7 cellular contexts compared by ENCODE assay signal in genomic region chr14:55160989-55161388, GRCh38. TPM values are rescaled to one million over a fixed set of nuclear protein-coding genes. Genes with fewer than 3 reads are reported as not detected.
A peak's percentile ranks its signal among the peaks of the same experiment; 100 is the strongest.
DNase-seq lines count a peak whose midpoint lies in the region; ATAC-seq, FAIRE-seq and TF ChIP-seq lines count a peak whose summit lies in the region.

No MANE protein-coding gene starts in this region.

- H3K9me3 ChIP-seq in HepG2 (ENCODE audit: low read length): no peaks in the 10 kb centered on the region

- ATAC-seq in HepG2 (no peak), HG03135 (IDR thresholded peaks at IDR 0.05; ENCODE audit: unreplicated experiment) (no peak), GM19395 (IDR thresholded peaks at IDR 0.05; ENCODE audit: unreplicated experiment) (no peak)

- H4K20me1 ChIP-seq in HepG2 (ENCODE audit: insufficient read depth, low read length): no peaks in the 10 kb centered on the region

- no peak for TF ChIP-seq POLR2A in HepG2 (IDR thresholded peaks at IDR 0.05; ENCODE audit: insufficient read depth in 1 of 2, low read depth in 2 of 2, low read length in 2 of 2)

- POLR2A ChIA-PET in HepG2 (lab: Yijun Ruan, JAX): interaction anchor here (1.0 kb wide), 1 partner anchor 52 kb away, joined by 3 read pairs; no protein-coding TSS in a partner anchor

- H3K79me2 ChIP-seq in HepG2 (ENCODE audit: insufficient read depth, low read length): no peaks in the 10 kb centered on the region

- FAIRE-seq in HepG2 (lab: Jason Lieb, UNC): no peak

- TF ChIP-seq RAD21 in HepG2 (CRISPR knock-in tag; IDR thresholded peaks at IDR 0.05): no peak

- no peak overlapping the region for H2AFZ ChIP-seq in HepG2 (ENCODE audit: low read length)

- no peak overlapping the region for H3K4me2 ChIP-seq in HepG2 (ENCODE audit: low read depth, low read length)

- intact Hi-C loops in HepG2 (cut with micrococcal nuclease; ENCODE audit: unreplicated experiment): loop anchor here (1.0 kb wide), 1 partner anchor 72 kb away; no protein-coding TSS in a partner anchor

- H3K36me3 ChIP-seq in brain microvascular endothelial cell (replicated peaks) (no peaks in the 10 kb centered on the region), HepG2 (replicated peaks in 1 of 2; ENCODE audit: control insufficient read depth in 1 of 2, insufficient read depth in 2 of 2, low read length in 2 of 2) (peaks cover 2 to 64% of the 10 kb centered on the region in 2 experiments)

- peak; percentile 64 for DNase-seq in ELR (ENCODE audit: low read depth)
- DNase-seq in MV-4-11 (lab: John Stamatoyannopoulos, UW): peak; percentile 3
- no peak for DNase-seq in brain microvascular endothelial cell
- peak; percentile 8 for DNase-seq in HepG2 (ENCODE audit: low spot score)
- no peak for DNase-seq in NCI-H146 (lab: John Stamatoyannopoulos, UW)

- CTCF ChIA-PET in HepG2 (lab: Yijun Ruan, JAX; ENCODE audit: low intra/inter-chr PET ratio, low total read pairs): interaction anchor here (0.6 to 4.5 kb wide), 2 partner anchors 71 to 110 kb away, joined by 3 to 74 read pairs; no protein-coding TSS in a partner anchor

- no peak overlapping the region for H3K9ac ChIP-seq in HepG2 (ENCODE audit: insufficient read depth, low read depth, low read length)

- in situ Hi-C loops in brain microvascular endothelial cell (cut with HindIII; ENCODE audit: low pct_ligation_motif_present, low sequenced_read_pairs) (no loop called here), HepG2 (cut with HindIII; ENCODE audit: extremely low pct_ligation_motif_present, low pct_unique_long_range_greater_than_20kb) (no loop called here)

- peaks cover 7% of the 10 kb centered on the region; the same call in 1 of the 2 replicates for H3K4me1 ChIP-seq in HepG2 (ENCODE audit: insufficient read depth, low read length)

- no peak overlapping the region for H3K27ac ChIP-seq in brain microvascular endothelial cell
- H3K27ac ChIP-seq in HepG2 (ENCODE audit: extremely low read length, insufficient read depth, low read length): no peak overlapping the region

- H3K27me3 ChIP-seq in brain microvascular endothelial cell (replicated peaks) (no peaks in the 10 kb centered on the region), HepG2 (ENCODE audit: control insufficient read depth in 1 of 2, insufficient read depth in 2 of 2, low read length in 2 of 2) (no peaks in the 10 kb centered on the region)

- TF ChIP-seq EP300 in HepG2 (IDR thresholded peaks at IDR 0.05; ENCODE audit: low read depth in 2 of 2, low read length in 2 of 2): no peak
- no peak for TF ChIP-seq EP300 in HepG2 (CRISPR knock-in tag; IDR thresholded peaks at IDR 0.05; ENCODE audit: borderline replicate concordance)

- BruUV-seq in HepG2 (replicated peaks; lab: Mats Ljungman, UMichigan): no TSS peak

- H3K4me3 ChIP-seq in brain microvascular endothelial cell (ENCODE audit: low read depth, low read length) (no peak overlapping the region), HepG2 (replicated peaks in 1 of 3; ENCODE audit: insufficient read depth in 1 of 3, low read depth in 2 of 3, low read length in 3 of 3) (no peak overlapping the region)

- TF ChIP-seq CTCF in brain microvascular endothelial cell (IDR thresholded peaks at IDR 0.05; ENCODE audit: low read depth, low read length, missing control alignments) (peak; percentile 32), HepG2 (CRISPR knock-in tag; IDR thresholded peaks at IDR 0.05) (peak; percentile 48)

TF ChIP-seq in HepG2, 621 proteins besides CTCF, POLR2A, EP300 and RAD21:
- TF ChIP-seq STAG1 (CRISPR knock-in tag; IDR thresholded peaks at IDR 0.05): peak; percentile 63
- peak; percentile 45; the same call in 1 of the 2 replicates for TF ChIP-seq ARID3A (IDR thresholded peaks at IDR 0.05; ENCODE audit: low read depth, low read length)
- no peak for TF ChIP-seq RFX5 (IDR thresholded peaks at IDR 0.05; ENCODE audit: low read depth, low read length)
- TF ChIP-seq SMC3 (IDR thresholded peaks at IDR 0.05; ENCODE audit: low read length): peak; percentile 76

RNA-seq across cellular contexts. Expression of gene DLGAP5, which starts 30.4 kb away (rescaled TPM):
- total RNA-seq in HepG2 (2016; rRNA removed; fragmentation: Illumina TruSeq; extraction: Trizol): 55.8 and 80.1 TPM in 2 replicates
- total RNA-seq in HepG2 (2016; cell fraction: cytosol; rRNA removed; fragmentation: Illumina TruSeq; extraction: Trizol; ENCODE audit: low read depth): 6.7 and 8.3 TPM in 2 replicates
- 58.3 and 80.7 TPM in 2 replicates for total RNA-seq in HepG2 (2016; cell fraction: insoluble cytoplasmic fraction; rRNA removed; fragmentation: Illumina TruSeq; extraction: Trizol)
- 16.7 and 20.1 TPM in 2 replicates for total RNA-seq in HepG2 (2016; cell fraction: membrane; rRNA removed; fragmentation: Illumina TruSeq; extraction: Trizol)
- total RNA-seq in HepG2 (2016; cell fraction: nucleus; rRNA removed; fragmentation: Illumina TruSeq; extraction: Trizol): 61.3 and 66.5 TPM in 2 replicates
- polyA plus RNA-seq in HepG2 (2011; rRNA removed): 4.4 and 7.7 TPM in 2 replicates
- polyA plus RNA-seq in HepG2 (2011; cell fraction: cytosol; rRNA removed): 2.3 and 2.7 TPM in 2 replicates
- polyA plus RNA-seq in HepG2 (2011; cell fraction: nucleus; rRNA removed): 4.1 and 4.4 TPM in 2 replicates
- polyA plus RNA-seq in HepG2 (2012): 5.2 and 15.0 TPM in 2 replicates
- 2.3 and 3.0 TPM in 2 replicates for polyA plus RNA-seq in HepG2 (2016; cell fraction: cytosol; fragmentation: Illumina TruSeq; extraction: Trizol; ENCODE audit: low read depth)
- 49.1 and 49.3 TPM in 2 replicates for polyA plus RNA-seq in HepG2 (2016; cell fraction: insoluble cytoplasmic fraction; fragmentation: Illumina TruSeq; extraction: Trizol; ENCODE audit: low read depth)
- 6.1 and 7.6 TPM in 2 replicates for polyA plus RNA-seq in HepG2 (2016; cell fraction: membrane; fragmentation: Illumina TruSeq; extraction: Trizol; ENCODE audit: low read depth)
- polyA plus RNA-seq in HepG2 (2016; cell fraction: nucleus; fragmentation: Illumina TruSeq; extraction: Trizol; ENCODE audit: insufficient read depth, low read depth): 53.5 and 54.9 TPM in 2 replicates
- polyA minus RNA-seq in HepG2 (2011; rRNA and poly(A)+ RNA removed; ENCODE audit: low replicate concordance): 1.9 and 10.0 TPM in 2 replicates
- 5.5 and 9.6 TPM in 2 replicates for polyA minus RNA-seq in HepG2 (2011; cell fraction: cytosol; rRNA and poly(A)+ RNA removed)
- polyA minus RNA-seq in HepG2 (2011; cell fraction: nucleus; rRNA and poly(A)+ RNA removed): 20.6 and 24.6 TPM in 2 replicates

RNA-seq across cellular contexts. Expression of gene LGALS3, which starts 31.9 kb away (rescaled TPM):
- total RNA-seq in HepG2 (2016; rRNA removed; fragmentation: Illumina TruSeq; extraction: Trizol): 5.0 and 6.3 TPM in 2 replicates
- 2.6 and 3.6 TPM in 2 replicates for total RNA-seq in HepG2 (2016; cell fraction: cytosol; rRNA removed; fragmentation: Illumina TruSeq; extraction: Trizol; ENCODE audit: low read depth)
- 6.6 and 7.4 TPM in 2 replicates for total RNA-seq in HepG2 (2016; cell fraction: insoluble cytoplasmic fraction; rRNA removed; fragmentation: Illumina TruSeq; extraction: Trizol)
- 2.7 and 2.8 TPM in 2 replicates for total RNA-seq in HepG2 (2016; cell fraction: membrane; rRNA removed; fragmentation: Illumina TruSeq; extraction: Trizol)
- 2.9 TPM in 2 replicates for total RNA-seq in HepG2 (2016; cell fraction: nucleus; rRNA removed; fragmentation: Illumina TruSeq; extraction: Trizol)
- 92.2 and 97.4 TPM in 2 replicates for polyA plus RNA-seq in HepG2 (2011; rRNA removed)
- 78.8 and 85.7 TPM in 2 replicates for polyA plus RNA-seq in HepG2 (2011; cell fraction: cytosol; rRNA removed)
- 48.6 and 48.9 TPM in 2 replicates for polyA plus RNA-seq in HepG2 (2011; cell fraction: nucleus; rRNA removed)
- 16.0 and 39.9 TPM in 2 replicates for polyA plus RNA-seq in HepG2 (2012)
- polyA plus RNA-seq in HepG2 (2016; cell fraction: cytosol; fragmentation: Illumina TruSeq; extraction: Trizol; ENCODE audit: low read depth): 5.0 and 5.9 TPM in 2 replicates
- polyA plus RNA-seq in HepG2 (2016; cell fraction: insoluble cytoplasmic fraction; fragmentation: Illumina TruSeq; extraction: Trizol; ENCODE audit: low read depth): 10.5 and 10.8 TPM in 2 replicates
- 3.3 TPM in 2 replicates for polyA plus RNA-seq in HepG2 (2016; cell fraction: membrane; fragmentation: Illumina TruSeq; extraction: Trizol; ENCODE audit: low read depth)
- 6.0 and 6.6 TPM in 2 replicates for polyA plus RNA-seq in HepG2 (2016; cell fraction: nucleus; fragmentation: Illumina TruSeq; extraction: Trizol; ENCODE audit: insufficient read depth, low read depth)
- polyA minus RNA-seq in HepG2 (2011; rRNA and poly(A)+ RNA removed; ENCODE audit: low replicate concordance): 42.0 and 143 TPM in 2 replicates
- 30.7 and 33.1 TPM in 2 replicates for polyA minus RNA-seq in HepG2 (2011; cell fraction: cytosol; rRNA and poly(A)+ RNA removed)
- 12.0 and 17.0 TPM in 2 replicates for polyA minus RNA-seq in HepG2 (2011; cell fraction: nucleus; rRNA and poly(A)+ RNA removed)

Comparison
In these comparisons a context has a peak if more than half of its experiments do, and no peak if none do; other contexts are left out.
1. DNase-seq: peak in ELR (single experiment), MV-4-11 (single experiment) and HepG2 (single experiment); none in brain microvascular endothelial cell (single experiment) and NCI-H146 (single experiment).